In the genomic region with DNA sequence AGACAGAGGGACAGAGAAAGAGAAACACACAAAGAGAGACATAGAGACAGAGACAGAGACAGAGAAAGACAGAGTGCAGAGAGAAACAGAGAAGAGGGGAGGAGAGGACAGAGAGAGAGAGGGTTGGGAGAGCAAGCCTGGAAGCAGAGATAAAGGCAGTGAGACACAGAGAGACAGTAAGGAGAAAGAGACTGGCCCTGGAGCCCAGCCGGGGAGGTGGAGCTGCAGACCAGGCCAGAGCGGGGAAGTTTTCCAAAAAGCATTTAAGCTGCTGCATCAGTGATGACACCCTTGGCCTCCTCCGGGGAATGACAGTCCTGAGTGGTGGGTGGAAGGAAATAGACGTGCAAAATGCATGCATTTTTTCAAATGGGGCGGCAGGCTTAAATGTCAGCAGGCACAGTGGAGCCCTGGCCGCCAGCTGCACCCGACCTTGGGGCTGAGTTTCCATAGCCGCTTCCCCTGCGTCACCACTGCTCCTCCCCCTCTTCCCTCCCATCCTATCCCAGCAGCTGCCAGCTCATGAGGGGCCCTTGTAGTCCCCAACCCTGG, we compare ENCODE assay signal across 14 cellular contexts.
DNase-seq lines count a peak whose midpoint lies in the region; ATAC-seq and TF ChIP-seq lines count a peak whose summit lies in the region.
"Had no signal": no experiment of that assay in that cellular context is flagged by ENCODE, and none has a peak within 500 bp of the region (broad histone marks: within the 10 kb centered on the region; RNA-seq: fewer than 3 reads in every experiment).

No MANE protein-coding gene starts in this region.

- H4K20me1 ChIP-seq in GM23248 (ENCODE audit: insufficient read depth) = no peaks in the 10 kb centered on the region

- H3K9me3 ChIP-seq in GM23248 (ENCODE audit: low read depth) = no peaks in the 10 kb centered on the region
- H3K9me3 ChIP-seq in right atrium auricular region = peaks cover 0 to 2% of the 10 kb centered on the region in 2 donors
- no peaks in the 10 kb centered on the region for H3K9me3 ChIP-seq in Peyer's patch
- no peaks in the 10 kb centered on the region for H3K9me3 ChIP-seq in Caco-2

- H3K4me3 Mint-ChIP-seq in WTC11 (peak overlapping the region; percentile 0; the same call in 1 of the 2 replicates), Caco-2 (ENCODE audit: unreplicated experiment) (no peak overlapping the region)
- H3K4me3 Mint-ChIP-seq: activated CD4-positive, alpha-beta memory T cell treated with anti-CD3 and anti-CD28 coated beads for 36 hours; activated naive CD4-positive, alpha-beta T cell treated with anti-CD3 and anti-CD28 coated beads, Interleukin-2, amount 10 ng/mL, durations not matched to agents 7 days and 5 days; naive B cell had no signal

- H3K4me3 ChIP-seq in GM23248 (no peak overlapping the region), right atrium auricular region (no peak overlapping the region), Peyer's patch (no peak overlapping the region), Caco-2 (ENCODE audit: low read depth, low read length) (no peak overlapping the region)

- H3K36me3 Mint-ChIP-seq in WTC11 (peaks cover 10% of the 10 kb centered on the region), Caco-2 (ENCODE audit: insufficient read depth, unreplicated experiment) (no peaks in the 10 kb centered on the region)
- H3K36me3 Mint-ChIP-seq: activated CD4-positive, alpha-beta memory T cell treated with anti-CD3 and anti-CD28 coated beads for 36 hours; activated naive CD4-positive, alpha-beta T cell treated with anti-CD3 and anti-CD28 coated beads, Interleukin-2, amount 10 ng/mL, durations not matched to agents 7 days and 5 days had no signal

- POLR2A ChIA-PET in WTC11 (lab: Charles Lee) = no interaction called here
- POLR2A ChIA-PET in Caco-2 (lab: Charles Lee) = no interaction called here

- no TSS peak for BruUV-seq in Caco-2 (replicated peaks; lab: Mats Ljungman, UMichigan)

- peaks cover 49% of the 10 kb centered on the region for H3K27me3 Mint-ChIP-seq in WTC11 (ENCODE audit: low read depth)
- peaks cover 26% of the 10 kb centered on the region for H3K27me3 Mint-ChIP-seq in Caco-2 (ENCODE audit: insufficient read depth, unreplicated experiment)

- TF ChIP-seq CTCF in WTC11 (IDR thresholded peaks at IDR 0.05) (no peak), right atrium auricular region (IDR thresholded peaks at IDR 0.05) (no peak), Peyer's patch (IDR thresholded peaks at IDR 0.05) (no peak), Caco-2 (IDR thresholded peaks at IDR 0.05; ENCODE audit: insufficient read depth in 1 of 2, low read depth in 1 of 2, low read length in 1 of 2, severe bottlenecking in 1 of 2, unreplicated experiment in 1 of 2) (no peak)

- H3K9me3 Mint-ChIP-seq in WTC11 (peaks cover 11% of the 10 kb centered on the region), Caco-2 (ENCODE audit: unreplicated experiment) (peaks cover 9% of the 10 kb centered on the region)
- H3K9me3 Mint-ChIP-seq: activated CD4-positive, alpha-beta memory T cell treated with anti-CD3 and anti-CD28 coated beads for 36 hours; activated naive CD4-positive, alpha-beta T cell treated with anti-CD3 and anti-CD28 coated beads, Interleukin-2, amount 10 ng/mL, durations not matched to agents 7 days and 5 days had no signal

- no peaks in the 10 kb centered on the region for H3K4me1 ChIP-seq in GM23248 (ENCODE audit: insufficient read depth)
- H3K4me1 ChIP-seq in right atrium auricular region = no peaks in the 10 kb centered on the region
- H3K4me1 ChIP-seq in Peyer's patch = no peaks in the 10 kb centered on the region
- H3K4me1 ChIP-seq in Caco-2 = no peaks in the 10 kb centered on the region

- H3K36me3 ChIP-seq in GM23248 (ENCODE audit: low read depth) (no peaks in the 10 kb centered on the region), right atrium auricular region (no peaks in the 10 kb centered on the region), Peyer's patch (no peaks in the 10 kb centered on the region), Caco-2 (ENCODE audit: control insufficient read depth, insufficient read depth, low read length) (no peaks in the 10 kb centered on the region)

- 0 out of 2 replicates have a peak overlapping the region, but pooled peaks have one; percentile 29 for H2AFZ ChIP-seq in GM23248

- ATAC-seq in WTC11 = peak; percentile 85
- ATAC-seq in HG03045 (IDR thresholded peaks at IDR 0.05; ENCODE audit: unreplicated experiment) = no peak
- ATAC-seq in HG03571 (IDR thresholded peaks at IDR 0.05; ENCODE audit: unreplicated experiment) = no peak
- ATAC-seq: Panc1 had no signal

- H3K27ac Mint-ChIP-seq in WTC11 = peak overlapping the region; percentile 0; the same call in 1 of the 2 replicates
- H3K27ac Mint-ChIP-seq in Caco-2 (ENCODE audit: unreplicated experiment) = no peak overlapping the region
- H3K27ac Mint-ChIP-seq: activated CD4-positive, alpha-beta memory T cell treated with anti-CD3 and anti-CD28 coated beads for 36 hours; activated naive CD4-positive, alpha-beta T cell treated with anti-CD3 and anti-CD28 coated beads, Interleukin-2, amount 10 ng/mL, durations not matched to agents 7 days and 5 days had no signal

- in situ Hi-C loops in GM23248 (cut with MboI) = no loop called here

- DNase-seq in GM23248 (peak; percentile 67), WTC11 (ENCODE audit: low spot score) (peak; percentile 44), right atrium auricular region (ENCODE audit: low spot score) (peak; percentile 58), posterior vena cava (ENCODE audit: low spot score) (peak; percentile 83), Peyer's patch (no peak), Caco-2 (no peak)
- DNase-seq: activated CD4-positive, alpha-beta memory T cell treated with anti-CD3 and anti-CD28 coated beads for 36 hours; activated naive CD4-positive, alpha-beta T cell treated with anti-CD3 and anti-CD28 coated beads, Interleukin-2, amount 10 ng/mL, durations not matched to agents 7 days and 5 days; naive B cell; NCI-H2171; T-helper 2 cell had no signal

- intact Hi-C loops in posterior vena cava (cut with DNase I) = no loop called here
- intact Hi-C loops in Caco-2 (cut with micrococcal nuclease; ENCODE audit: unreplicated experiment) = no loop called here

- peak overlapping the region; percentile 16 for H3K4me2 ChIP-seq in GM23248 (ENCODE audit: unreplicated experiment)

- H3K9me2 ChIP-seq in GM23248 (ENCODE audit: insufficient read depth) = no peaks in the 10 kb centered on the region

- H3K4me1 Mint-ChIP-seq in WTC11 (peaks cover 30% of the 10 kb centered on the region), Caco-2 (ENCODE audit: low read depth, unreplicated experiment) (no peaks in the 10 kb centered on the region)
- H3K4me1 Mint-ChIP-seq: activated naive CD4-positive, alpha-beta T cell treated with anti-CD3 and anti-CD28 coated beads, Interleukin-2, amount 10 ng/mL, durations not matched to agents 7 days and 5 days had no signal

- H3K27ac ChIP-seq in GM23248 = no peak overlapping the region
- no peak overlapping the region for H3K27ac ChIP-seq in right atrium auricular region
- no peak overlapping the region for H3K27ac ChIP-seq in Peyer's patch

- CTCF ChIA-PET in WTC11 (lab: Charles Lee) (interaction anchor here (0.7 to 2.4 kb wide), 7 partner anchors 10 to 476 kb away, joined by 3 to 13 read pairs (median 5); no protein-coding TSS in a partner anchor), Caco-2 (lab: Charles Lee) (no interaction called here)

- H3K79me2 ChIP-seq in GM23248 (ENCODE audit: insufficient read depth) = no peaks in the 10 kb centered on the region

- no peak overlapping the region for H3K9ac ChIP-seq in GM23248

- no peaks in the 10 kb centered on the region for H3F3A ChIP-seq in GM23248 (ENCODE audit: insufficient read depth)

- no peak for TF ChIP-seq POLR2A in Peyer's patch (IDR thresholded peaks at IDR 0.05)

- 2% methylated on average over 8 to 9 of the region's 9 CpGs for WGBS in GM23248 (ENCODE audit: low coverage in 1 of 2, low lambda C conversion rate in 2 of 2, missing lambda C conversion rate in 2 of 2), 2 experiments

- no peaks in the 10 kb centered on the region for H3K27me3 ChIP-seq in GM23248 (replicated peaks; ENCODE audit: insufficient read depth)
- no peaks in the 10 kb centered on the region for H3K27me3 ChIP-seq in right atrium auricular region
- H3K27me3 ChIP-seq in Peyer's patch = no peaks in the 10 kb centered on the region
- H3K27me3 ChIP-seq in Caco-2 (replicated peaks; ENCODE audit: control insufficient read depth, insufficient read depth, low read length) = no peaks in the 10 kb centered on the region

TF ChIP-seq in WTC11, 78 proteins besides CTCF, POLR2A, EP300 and RAD21 (continues in another document):
- TF ChIP-seq, protein P1, sequence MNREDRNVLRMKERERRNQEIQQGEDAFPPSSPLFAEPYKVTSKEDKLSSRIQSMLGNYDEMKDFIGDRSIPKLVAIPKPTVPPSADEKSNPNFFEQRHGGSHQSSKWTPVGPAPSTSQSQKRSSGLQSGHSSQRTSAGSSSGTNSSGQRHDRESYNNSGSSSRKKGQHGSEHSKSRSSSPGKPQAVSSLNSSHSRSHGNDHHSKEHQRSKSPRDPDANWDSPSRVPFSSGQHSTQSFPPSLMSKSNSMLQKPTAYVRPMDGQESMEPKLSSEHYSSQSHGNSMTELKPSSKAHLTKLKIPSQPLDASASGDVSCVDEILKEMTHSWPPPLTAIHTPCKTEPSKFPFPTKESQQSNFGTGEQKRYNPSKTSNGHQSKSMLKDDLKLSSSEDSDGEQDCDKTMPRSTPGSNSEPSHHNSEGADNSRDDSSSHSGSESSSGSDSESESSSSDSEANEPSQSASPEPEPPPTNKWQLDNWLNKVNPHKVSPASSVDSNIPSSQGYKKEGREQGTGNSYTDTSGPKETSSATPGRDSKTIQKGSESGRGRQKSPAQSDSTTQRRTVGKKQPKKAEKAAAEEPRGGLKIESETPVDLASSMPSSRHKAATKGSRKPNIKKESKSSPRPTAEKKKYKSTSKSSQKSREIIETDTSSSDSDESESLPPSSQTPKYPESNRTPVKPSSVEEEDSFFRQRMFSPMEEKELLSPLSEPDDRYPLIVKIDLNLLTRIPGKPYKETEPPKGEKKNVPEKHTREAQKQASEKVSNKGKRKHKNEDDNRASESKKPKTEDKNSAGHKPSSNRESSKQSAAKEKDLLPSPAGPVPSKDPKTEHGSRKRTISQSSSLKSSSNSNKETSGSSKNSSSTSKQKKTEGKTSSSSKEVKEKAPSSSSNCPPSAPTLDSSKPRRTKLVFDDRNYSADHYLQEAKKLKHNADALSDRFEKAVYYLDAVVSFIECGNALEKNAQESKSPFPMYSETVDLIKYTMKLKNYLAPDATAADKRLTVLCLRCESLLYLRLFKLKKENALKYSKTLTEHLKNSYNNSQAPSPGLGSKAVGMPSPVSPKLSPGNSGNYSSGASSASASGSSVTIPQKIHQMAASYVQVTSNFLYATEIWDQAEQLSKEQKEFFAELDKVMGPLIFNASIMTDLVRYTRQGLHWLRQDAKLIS (CRISPR knock-in tag; IDR thresholded peaks at IDR 0.05; ENCODE audit: borderline replicate concordance) = no peak
- TF ChIP-seq ZNF671 (CRISPR knock-in tag; IDR thresholded peaks at IDR 0.05) (no peak), NR1H2 (CRISPR knock-in tag; IDR thresholded peaks at IDR 0.05) (no peak)

Comparison
In these comparisons a context has a peak if more than half of its experiments do, and no peak if none do; other contexts are left out.
1. DNase-seq: peak in GM23248 (single experiment), WTC11 (single experiment), right atrium auricular region (single experiment) and posterior vena cava (single experiment); none in Peyer's patch (0 of 3) and Caco-2 (0 of 2).